11 cellular contexts compared by ENCODE assay signal in genomic region chr10:69051710-69052487, GRCh38. TPM values are rescaled to one million over a fixed set of nuclear protein-coding genes. Genes with fewer than 3 reads are reported as not detected.
DNase-seq lines count a peak whose midpoint lies in the region; ATAC-seq and TF ChIP-seq lines count a peak whose summit lies in the region.
"Had no signal": no experiment of that assay in that cellular context is flagged by ENCODE, and none has a peak within 500 bp of the region (broad histone marks: within the 10 kb centered on the region; RNA-seq: fewer than 3 reads in every experiment).

No MANE protein-coding gene starts in this region.

- POLR2A ChIA-PET in CD4-positive, alpha-beta T cell (lab: Charles Lee): no interaction called here

- peak overlapping the region; percentile 27 for H3K27ac Mint-ChIP-seq in CD4-positive, alpha-beta T cell
- H3K27ac Mint-ChIP-seq in neural progenitor cell (peak overlapping the region; percentile 7), chondrocyte (ENCODE audit: unreplicated experiment) (no peak overlapping the region)

- intact Hi-C loops in CD4-positive, alpha-beta T cell (cut with DNase I, micrococcal nuclease): no loop called here

- CTCF ChIA-PET in CD4-positive, alpha-beta T cell (lab: Charles Lee): no interaction called here

- H3K36me3 ChIP-seq in HAP-1 (replicated peaks): no peaks in the 10 kb centered on the region
- H3K36me3 ChIP-seq in duodenal mucosa (ENCODE audit: control insufficient read depth in 1 of 2, insufficient read depth in 2 of 2, low read length in 2 of 2): no peaks in the 10 kb centered on the region
- H3K36me3 ChIP-seq in neural progenitor cell: no peaks in the 10 kb centered on the region
- H3K36me3 ChIP-seq: Peyer's patch had no signal

- H3K9me3 Mint-ChIP-seq in CD4-positive, alpha-beta T cell: no peaks in the 10 kb centered on the region
- no peaks in the 10 kb centered on the region for H3K9me3 Mint-ChIP-seq in neural progenitor cell
- no peaks in the 10 kb centered on the region for H3K9me3 Mint-ChIP-seq in chondrocyte (ENCODE audit: low read depth)

- no peak overlapping the region for H3K4me3 Mint-ChIP-seq in CD4-positive, alpha-beta T cell
- H3K4me3 Mint-ChIP-seq in neural progenitor cell: no peak overlapping the region
- H3K4me3 Mint-ChIP-seq in chondrocyte (ENCODE audit: unreplicated experiment): no peak overlapping the region

- H3K9ac ChIP-seq in duodenal mucosa (ENCODE audit: low read depth in 1 of 2, low read length in 2 of 2) (no peak overlapping the region), neural progenitor cell (no peak overlapping the region)

- H2AFZ ChIP-seq in neural progenitor cell (replicated peaks): no peak overlapping the region

- no peaks in the 10 kb centered on the region for H3K79me2 ChIP-seq in neural progenitor cell (ENCODE audit: low read depth)

- in situ Hi-C loops in HAP-1 (cut with MboI; ENCODE audit: low sequenced_read_pairs): no loop called here

- no peak overlapping the region for H3K27ac ChIP-seq in CD4-positive, alpha-beta T cell (ENCODE audit: low read depth, low read length)
- H3K27ac ChIP-seq in duodenal mucosa (ENCODE audit: low read depth, low read length) (peak overlapping the region; percentile 58), neural progenitor cell (no peak overlapping the region)
- H3K27ac ChIP-seq: foreskin keratinocyte had no signal

- H3K4me1 ChIP-seq in HAP-1 (peaks cover 12% of the 10 kb centered on the region), duodenal mucosa (ENCODE audit: control insufficient read depth in 1 of 2, insufficient read depth in 2 of 2, low read length in 2 of 2) (peaks cover 10 to 18% of the 10 kb centered on the region in 2 donors), neural progenitor cell (peaks cover 9% of the 10 kb centered on the region)
- H3K4me1 ChIP-seq: foreskin keratinocyte had no signal

- H3K36me3 Mint-ChIP-seq in CD4-positive, alpha-beta T cell (ENCODE audit: low read depth): no peaks in the 10 kb centered on the region
- no peaks in the 10 kb centered on the region for H3K36me3 Mint-ChIP-seq in neural progenitor cell
- no peaks in the 10 kb centered on the region for H3K36me3 Mint-ChIP-seq in chondrocyte (ENCODE audit: low read depth)

- H3K27me3 ChIP-seq in CD4-positive, alpha-beta T cell (ENCODE audit: control insufficient read depth, insufficient read depth, low read length): no peaks in the 10 kb centered on the region
- H3K27me3 ChIP-seq in HAP-1 (ENCODE audit: low read depth) (no peaks in the 10 kb centered on the region), duodenal mucosa (ENCODE audit: control insufficient read depth in 1 of 2, insufficient read depth in 2 of 2, low read length in 2 of 2) (no peaks in the 10 kb centered on the region), neural progenitor cell (no peaks in the 10 kb centered on the region)
- H3K27me3 ChIP-seq: foreskin keratinocyte, Peyer's patch had no signal

- no peaks in the 10 kb centered on the region for H4K20me1 ChIP-seq in neural progenitor cell (ENCODE audit: low read depth)

- H3K4me2 ChIP-seq in neural progenitor cell: no peak overlapping the region

- no peaks in the 10 kb centered on the region for H3K27me3 Mint-ChIP-seq in CD4-positive, alpha-beta T cell
- peaks cover 4% of the 10 kb centered on the region for H3K27me3 Mint-ChIP-seq in neural progenitor cell (ENCODE audit: insufficient read depth, low read depth)
- H3K27me3 Mint-ChIP-seq in chondrocyte (ENCODE audit: low read depth): no peaks in the 10 kb centered on the region

- no peaks in the 10 kb centered on the region for H3F3A ChIP-seq in neural progenitor cell (ENCODE audit: low read depth)

- DNase-seq in CD4-positive, alpha-beta T cell: no peak
- DNase-seq in HAP-1 (ENCODE audit: low spot score in 2 of 2) (peak; percentile 61 to 63), neural progenitor cell (ENCODE audit: low spot score) (peak; percentile 65), chondrocyte (ENCODE audit: low spot score) (no peak), GM19240 (ENCODE audit: insufficient read length, low spot score) (no peak)
- no peak for DNase-seq in activated CD4-positive, CD25-positive, alpha-beta regulatory T cell (lab: John Stamatoyannopoulos, UW)
- DNase-seq: foreskin keratinocyte, MM.1S had no signal

- no peak for TF ChIP-seq CTCF in CD4-positive, alpha-beta T cell (IDR thresholded peaks at IDR 0.05)
- TF ChIP-seq CTCF in neural progenitor cell (IDR thresholded peaks at IDR 0.05) (no peak), chondrocyte (IDR thresholded peaks at IDR 0.05) (no peak)

- no peaks in the 10 kb centered on the region for H3K9me3 ChIP-seq in CD4-positive, alpha-beta T cell (ENCODE audit: control insufficient read depth, low read length)
- H3K9me3 ChIP-seq in HAP-1 (no peaks in the 10 kb centered on the region), duodenal mucosa (ENCODE audit: control insufficient read depth in 1 of 2, low read length in 2 of 2) (no peaks in the 10 kb centered on the region), neural progenitor cell (ENCODE audit: low read depth) (no peaks in the 10 kb centered on the region)
- H3K9me3 ChIP-seq: Peyer's patch had no signal

- H3K4me3 ChIP-seq in HAP-1 (no peak overlapping the region), duodenal mucosa (ENCODE audit: low read depth in 1 of 2, low read length in 2 of 2) (no peak overlapping the region), neural progenitor cell (no peak overlapping the region)
- H3K4me3 ChIP-seq: Peyer's patch had no signal

- no peak for ATAC-seq in CD4-positive, alpha-beta T cell (ENCODE audit: poor library complexity)
- no peak for ATAC-seq in GM18520 (IDR thresholded peaks at IDR 0.05; ENCODE audit: unreplicated experiment)
- ATAC-seq: foreskin keratinocyte had no signal

- H3K4me1 Mint-ChIP-seq in CD4-positive, alpha-beta T cell (ENCODE audit: low read depth): peaks cover 39% of the 10 kb centered on the region
- H3K4me1 Mint-ChIP-seq in neural progenitor cell: peaks cover 12% of the 10 kb centered on the region
- H3K4me1 Mint-ChIP-seq in chondrocyte (ENCODE audit: low read depth): peaks cover 4% of the 10 kb centered on the region

RNA-seq across cellular contexts. Expression of gene SRGN, which starts 36.0 kb away (rescaled TPM):
- total RNA-seq in CD4-positive, alpha-beta T cell: 100 to 1,000 TPM; 342 to 353 TPM
- total RNA-seq in neural progenitor cell (ENCODE audit: low replicate concordance) (not detected in 2 replicates), chondrocyte (10.3 to 16.1 TPM (median 16.0 TPM) in 3 replicates)

Comparison
In these comparisons a context has a peak if more than half of its experiments do, and no peak if none do; other contexts are left out.
1. DNase-seq: peak in HAP-1 (2 of 2) and neural progenitor cell (single experiment); none in CD4-positive, alpha-beta T cell (0 of 10), activated CD4-positive, CD25-positive, alpha-beta regulatory T cell (0 of 4), chondrocyte (single experiment) and GM19240 (single experiment).
2. RNA of gene SRGN, which starts 36.0 kb away (total RNA-seq): 342 to 353 TPM in CD4-positive, alpha-beta T cell; 10.3 to 16.1 TPM in chondrocyte and not detected in neural progenitor cell; every median in the first group is over 10 times any median in the second.